10 cellular contexts compared by ENCODE assay signal in the genomic region with DNA sequence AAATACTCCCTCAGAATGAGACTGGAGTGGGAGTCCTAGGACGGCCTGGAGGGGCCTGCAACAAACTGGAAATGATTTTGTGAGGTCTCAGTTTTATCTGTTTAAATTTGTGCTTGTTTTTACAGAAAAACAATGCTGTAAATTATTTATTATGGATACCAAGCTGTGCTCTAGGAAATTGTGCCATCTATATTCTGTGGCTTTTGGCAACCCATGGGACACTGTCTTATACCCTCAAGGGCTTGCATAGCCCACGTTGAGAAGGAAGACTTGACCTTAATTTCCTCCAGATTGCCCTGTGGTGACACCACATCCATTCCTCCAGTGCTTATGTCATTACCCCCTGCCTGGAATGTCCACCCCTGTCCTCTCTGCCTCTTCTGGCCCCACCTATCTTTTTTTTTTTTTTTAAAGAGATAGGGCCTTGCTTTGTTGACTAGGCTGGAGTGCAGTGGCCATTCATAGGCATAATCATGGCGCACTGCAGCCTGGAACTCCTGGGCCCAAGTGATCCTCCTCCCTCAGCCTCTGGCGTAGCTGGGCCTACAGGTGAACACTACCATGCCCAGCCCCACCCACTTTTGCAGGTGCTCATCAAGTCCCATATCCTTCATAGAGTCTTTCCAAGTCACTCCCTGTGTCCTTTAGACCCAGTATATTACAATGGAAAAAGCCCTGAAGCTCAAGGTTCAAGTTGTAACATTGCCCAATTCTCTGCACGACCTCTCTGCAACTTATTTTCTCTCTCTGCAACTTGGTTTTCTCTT.
A peak's percentile ranks its signal among the peaks of the same experiment; 100 is the strongest.
DNase-seq lines count a peak whose midpoint lies in the region; ATAC-seq and TF ChIP-seq lines count a peak whose summit lies in the region.
"Had no signal": no experiment of that assay in that cellular context is flagged by ENCODE, and none has a peak within 500 bp of the region (broad histone marks: within the 10 kb centered on the region; RNA-seq: fewer than 3 reads in every experiment).

No MANE protein-coding gene starts in this region.

- H3K9me3 Mint-ChIP-seq in activated CD4-positive, alpha-beta memory T cell treated with anti-CD3 and anti-CD28 coated beads, Interleukin-2, amount 10 ng/mL, durations not matched to agents 7 days and 5 days = no peaks in the 10 kb centered on the region

- H3K27ac ChIP-seq in brain microvascular endothelial cell = peak overlapping the region; percentile 57
- no peak overlapping the region for H3K27ac ChIP-seq in right lobe of liver
- H3K27ac ChIP-seq: BLaER1 had no signal

- H3K9me3 ChIP-seq in right lobe of liver = no peaks in the 10 kb centered on the region
- H3K9me3 ChIP-seq: BLaER1 had no signal

- ATAC-seq in right lobe of liver (peak; percentile 21 to 46 (median 34)), GM19463 (IDR thresholded peaks at IDR 0.05; ENCODE audit: unreplicated experiment) (no peak), GM21528 (IDR thresholded peaks at IDR 0.05; ENCODE audit: low FRiP score, unreplicated experiment) (no peak)
- ATAC-seq: activated CD4-positive, alpha-beta T cell treated with anti-CD3 and anti-CD28 coated beads for 36 hours had no signal

- H3K4me3 ChIP-seq in brain microvascular endothelial cell (ENCODE audit: low read depth, low read length) (no peak overlapping the region), right lobe of liver (no peak overlapping the region)
- H3K4me3 ChIP-seq: BLaER1 had no signal

- CTCF ChIA-PET in activated CD4-positive, alpha-beta memory T cell treated with anti-CD3 and anti-CD28 coated beads, Interleukin-2, amount 10 ng/mL, durations not matched to agents 7 days and 5 days (lab: Charles Lee) = no interaction called here

- H3K4me1 ChIP-seq in right lobe of liver = no peaks in the 10 kb centered on the region

- DNase-seq in ACHN (peak; percentile 76), HT1080 (ENCODE audit: low read depth) (peak; percentile 90), brain microvascular endothelial cell (peak; percentile 66), right lobe of liver (no peak), NCI-H2196 treated with DMSO at 0.1 percent for 48 hours (lab: John Stamatoyannopoulos, UW; ENCODE audit: unreplicated experiment) (no peak)
- DNase-seq in activated CD4-positive, alpha-beta memory T cell treated with anti-CD3 and anti-CD28 coated beads, Interleukin-2, amount 10 ng/mL, durations not matched to agents 7 days and 5 days = no peak
- DNase-seq: activated CD4-positive, alpha-beta T cell treated with anti-CD3 and anti-CD28 coated beads for 36 hours had no signal

- TF ChIP-seq CTCF in brain microvascular endothelial cell (IDR thresholded peaks at IDR 0.05; ENCODE audit: low read depth, low read length, missing control alignments) (no peak), right lobe of liver (IDR thresholded peaks at IDR 0.05) (no peak)

- H3K36me3 ChIP-seq in brain microvascular endothelial cell (replicated peaks) = no peaks in the 10 kb centered on the region
- H3K36me3 ChIP-seq in right lobe of liver = no peaks in the 10 kb centered on the region
- H3K36me3 ChIP-seq: BLaER1 had no signal

- no peak overlapping the region for H3K4me3 Mint-ChIP-seq in activated CD4-positive, alpha-beta memory T cell treated with anti-CD3 and anti-CD28 coated beads, Interleukin-2, amount 10 ng/mL, durations not matched to agents 7 days and 5 days
- H3K4me3 Mint-ChIP-seq: activated CD4-positive, alpha-beta T cell treated with anti-CD3 and anti-CD28 coated beads for 36 hours had no signal

- H3K27me3 ChIP-seq in brain microvascular endothelial cell (replicated peaks) (no peaks in the 10 kb centered on the region), right lobe of liver (no peaks in the 10 kb centered on the region)

- peaks cover 2% of the 10 kb centered on the region for H3K27me3 Mint-ChIP-seq in activated CD4-positive, alpha-beta memory T cell treated with anti-CD3 and anti-CD28 coated beads, Interleukin-2, amount 10 ng/mL, durations not matched to agents 7 days and 5 days
- H3K27me3 Mint-ChIP-seq: activated CD4-positive, alpha-beta T cell treated with anti-CD3 and anti-CD28 coated beads for 36 hours had no signal

- TF ChIP-seq POLR2A in right lobe of liver (IDR thresholded peaks at IDR 0.05) = no peak

- no peak overlapping the region for H3K27ac Mint-ChIP-seq in activated CD4-positive, alpha-beta memory T cell treated with anti-CD3 and anti-CD28 coated beads, Interleukin-2, amount 10 ng/mL, durations not matched to agents 7 days and 5 days
- H3K27ac Mint-ChIP-seq: activated CD4-positive, alpha-beta T cell treated with anti-CD3 and anti-CD28 coated beads for 36 hours had no signal

- POLR2A ChIA-PET in activated CD4-positive, alpha-beta memory T cell treated with anti-CD3 and anti-CD28 coated beads, Interleukin-2, amount 10 ng/mL, durations not matched to agents 7 days and 5 days (lab: Charles Lee) = no interaction called here

- intact Hi-C loops in right lobe of liver (cut with DNase I) = no loop called here

- no peaks in the 10 kb centered on the region for H3K36me3 Mint-ChIP-seq in activated CD4-positive, alpha-beta memory T cell treated with anti-CD3 and anti-CD28 coated beads, Interleukin-2, amount 10 ng/mL, durations not matched to agents 7 days and 5 days (ENCODE audit: low read depth)

- 52% methylated on average over 5 of the region's 5 CpGs for WGBS in right lobe of liver (ENCODE audit: insufficient coverage, low coverage, low lambda C conversion rate, missing lambda C conversion rate)

- H3K4me1 Mint-ChIP-seq in activated CD4-positive, alpha-beta memory T cell treated with anti-CD3 and anti-CD28 coated beads, Interleukin-2, amount 10 ng/mL, durations not matched to agents 7 days and 5 days = peaks cover 2% of the 10 kb centered on the region
- H3K4me1 Mint-ChIP-seq: activated CD4-positive, alpha-beta T cell treated with anti-CD3 and anti-CD28 coated beads for 36 hours had no signal

- in situ Hi-C loops in ACHN (cut with HindIII; ENCODE audit: low pct_ligation_motif_present, low pct_unique_long_range_greater_than_20kb, low sequenced_read_pairs) = no loop called here
- in situ Hi-C loops in brain microvascular endothelial cell (cut with HindIII; ENCODE audit: low pct_ligation_motif_present, low sequenced_read_pairs) = no loop called here

Comparison
In these comparisons a context has a peak if more than half of its experiments do, and no peak if none do; other contexts are left out.
1. DNase-seq: peak in ACHN (single experiment), HT1080 (single experiment) and brain microvascular endothelial cell (single experiment); none in right lobe of liver (0 of 3), activated CD4-positive, alpha-beta memory T cell treated with anti-CD3 and anti-CD28 coated beads, Interleukin-2, amount 10 ng/mL, durations not matched to agents 7 days and 5 days (single experiment) and NCI-H2196 treated with DMSO at 0.1 percent for 48 hours (single experiment).
2. ATAC-seq: peak in right lobe of liver (4 of 4); none in GM19463 (single experiment) and GM21528 (single experiment).